8 cellular contexts compared by ENCODE assay signal in genomic region chr6:158817298-158818007, GRCh38. TPM values are rescaled to one million over a fixed set of nuclear protein-coding genes. Genes with fewer than 3 reads are reported as not detected.
DNase-seq lines count a peak whose midpoint lies in the region; ATAC-seq lines count a peak whose summit lies in the region.

No MANE protein-coding gene starts in this region.

- H3K4me1 ChIP-seq in SJCRH30: peaks cover 26% of the 10 kb centered on the region
- peaks cover 17% of the 10 kb centered on the region for H3K4me1 ChIP-seq in stomach smooth muscle (ENCODE audit: control insufficient read depth, insufficient read depth, low read length)

- ATAC-seq in central memory CD8-positive, alpha-beta T cell (replicated peaks; ENCODE audit: extremely low read depth, poor library complexity, severe bottlenecking): no peak
- no peak for ATAC-seq in GM21717 (IDR thresholded peaks at IDR 0.05; ENCODE audit: unreplicated experiment)

- H3K27ac ChIP-seq in SJCRH30 (no peak overlapping the region), stomach smooth muscle (ENCODE audit: low read length) (peak overlapping the region; percentile 37)

- H3K9me3 ChIP-seq in SJCRH30 (replicated peaks) (no peaks in the 10 kb centered on the region; the same call in 1 of the 2 replicates), stomach smooth muscle (ENCODE audit: control insufficient read depth in 2 of 2, low read length in 2 of 2) (no peaks in the 10 kb centered on the region)

- H3K4me1 Mint-ChIP-seq in central memory CD8-positive, alpha-beta T cell: peaks cover 59% of the 10 kb centered on the region

- peak overlapping the region; percentile 98 for H3K27ac Mint-ChIP-seq in central memory CD8-positive, alpha-beta T cell (ENCODE audit: low read depth)

- H3K9me3 Mint-ChIP-seq in central memory CD8-positive, alpha-beta T cell: no peaks in the 10 kb centered on the region

- H3K27me3 ChIP-seq in SJCRH30 (no peaks in the 10 kb centered on the region), stomach smooth muscle (ENCODE audit: control insufficient read depth in 1 of 2, insufficient read depth in 2 of 2, low read length in 2 of 2) (no peaks in the 10 kb centered on the region)

- H3K4me3 ChIP-seq in SJCRH30 (peak overlapping the region; percentile 81), stomach smooth muscle (ENCODE audit: low read length in 2 of 2) (peak overlapping the region; percentile 83 to 86)

- H3K4me3 Mint-ChIP-seq in central memory CD8-positive, alpha-beta T cell: peak overlapping the region; percentile 98

- peak overlapping the region; percentile 84 to 88 for H3K9ac ChIP-seq in stomach smooth muscle (ENCODE audit: low read length in 2 of 2)

- H3K36me3 ChIP-seq in SJCRH30 (no peaks in the 10 kb centered on the region), stomach smooth muscle (ENCODE audit: control insufficient read depth in 2 of 2, insufficient read depth in 2 of 2, low read length in 2 of 2) (peaks cover 0 to 3% of the 10 kb centered on the region in 2 donors)

- DNase-seq in stimulated activated CD4-positive, alpha-beta T cell treated with anti-CD3 and anti-CD28 coated beads, Interleukin-4, amount 100 ng/mL, for 1 hour: peak; percentile 14
- DNase-seq in stimulated activated CD4-positive, alpha-beta T cell treated with anti-CD3 and anti-CD28 coated beads, Interleukin-12 subunit alpha, Interleukin-12 subunit beta, amount 100 ng/mL, for 4 hours: no peak
- peak in 1 of 2 experiments; percentile 13 for DNase-seq in SJCRH30
- DNase-seq in central memory CD8-positive, alpha-beta T cell (ENCODE audit: low spot score in 2 of 2): no peak
- peak; percentile 69 for DNase-seq in left kidney (ENCODE audit: low read depth, low spot score)
- DNase-seq in epidermal melanocyte (ENCODE audit: insufficient read length, low spot score): no peak

- H3K36me3 Mint-ChIP-seq in central memory CD8-positive, alpha-beta T cell (ENCODE audit: insufficient read depth): peaks cover 64% of the 10 kb centered on the region

- no peaks in the 10 kb centered on the region for H3K27me3 Mint-ChIP-seq in central memory CD8-positive, alpha-beta T cell

RNA-seq across cellular contexts. Expression of gene EZR, which starts 1.7 kb away (rescaled TPM):
- 41.9 and 44.6 TPM in 2 replicates for total RNA-seq in SJCRH30 (2014; rRNA removed; shearing (Covaris generic))

Comparison
In these comparisons a context has a peak if more than half of its experiments do, and no peak if none do; other contexts are left out.
1. DNase-seq: peak in stimulated activated CD4-positive, alpha-beta T cell treated with anti-CD3 and anti-CD28 coated beads, Interleukin-4, amount 100 ng/mL, for 1 hour (single experiment) and left kidney (single experiment); none in stimulated activated CD4-positive, alpha-beta T cell treated with anti-CD3 and anti-CD28 coated beads, Interleukin-12 subunit alpha, Interleukin-12 subunit beta, amount 100 ng/mL, for 4 hours (single experiment), central memory CD8-positive, alpha-beta T cell (0 of 2) and epidermal melanocyte (single experiment).